23 cellular contexts compared by ENCODE assay signal in the genomic region with DNA sequence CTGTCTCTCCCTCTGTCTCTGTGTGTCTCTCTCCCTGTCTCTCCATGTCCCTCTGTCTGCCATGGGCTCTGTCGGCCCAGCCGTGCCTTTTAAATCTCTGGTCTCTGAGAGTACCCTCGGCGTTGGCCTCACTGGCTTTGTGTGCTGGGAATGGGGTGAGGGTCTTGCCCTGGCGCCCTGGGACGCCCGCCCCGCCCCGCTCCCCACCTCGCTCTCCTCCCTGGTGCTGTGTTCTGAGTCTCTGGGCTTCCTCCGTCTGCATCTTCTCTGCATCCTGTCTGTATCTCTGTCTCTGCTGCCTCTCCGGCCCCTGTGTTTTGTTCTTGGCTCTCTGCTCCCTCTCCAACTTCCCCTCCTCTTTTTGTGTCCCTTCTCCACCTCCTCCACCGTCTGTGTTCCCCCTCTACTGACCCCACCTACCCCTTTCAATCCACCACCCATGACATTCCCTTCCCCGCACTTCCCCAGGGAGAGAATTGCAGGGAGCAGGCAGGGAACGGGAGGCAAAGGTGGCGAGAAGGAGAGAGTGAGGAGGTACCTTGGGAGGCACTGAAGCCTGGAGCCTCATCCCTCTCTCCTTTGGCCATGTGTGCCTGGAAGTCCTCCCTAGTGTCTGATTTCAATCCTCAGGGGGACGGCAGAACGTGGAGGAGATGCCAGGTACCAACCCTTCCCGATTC. TPM values are rescaled to one million over a fixed set of nuclear protein-coding genes. Genes with fewer than 3 reads are reported as not detected.
"Had no signal": no experiment of that assay in that cellular context is flagged by ENCODE, and none has a peak within 500 bp of the region (broad histone marks: within the 10 kb centered on the region; RNA-seq: fewer than 3 reads in every experiment).

No MANE protein-coding gene starts in this region.

- H3K36me3 ChIP-seq: esophagus muscularis mucosa, gastroesophageal sphincter, prostate gland, tibial nerve, vagina had no signal

- H3K4me1 ChIP-seq: prostate gland had no signal

- H3K9me3 ChIP-seq: esophagus muscularis mucosa, gastroesophageal sphincter, prostate gland, tibial nerve, vagina had no signal

- H3K27ac ChIP-seq: coronary artery, esophagus muscularis mucosa, gastroesophageal sphincter, prostate gland, skin epidermis, tibial nerve, vagina had no signal

- ATAC-seq: activated CD4-positive, CD25-positive, alpha-beta regulatory T cell treated with anti-CD3 and anti-CD28 coated beads, Interleukin-2, amount 50 U/mL, for 24 hours; activated CD8-positive, alpha-beta T cell treated with anti-CD3 and anti-CD28 coated beads, Interleukin-2, amount 10 ng/mL, durations not matched to agents 7 days and 5 days; gastroesophageal sphincter; naive thymus-derived CD8-positive, alpha-beta T cell; right cardiac atrium; stimulated activated naive CD8-positive, alpha-beta T cell treated with anti-CD3 and anti-CD28 coated beads, Interleukin-15, Interleukin-2, amounts not matched to agents 100 U/mL and 50 U/mL, for 24 hours; T-cell had no signal

- H3K9me3 Mint-ChIP-seq: activated CD4-positive, alpha-beta T cell treated with anti-CD3 and anti-CD28 coated beads, Interleukin-2, amount 10 ng/mL, durations not matched to agents 7 days and 5 days; activated naive CD8-positive, alpha-beta T cell treated with anti-CD3 and anti-CD28 coated beads, Interleukin-2, amount 10 ng/mL, durations not matched to agents 7 days and 5 days; activated T-cell treated with anti-CD3 and anti-CD28 coated beads, Interleukin-2, amount 50 U/mL, for 24 hours; activated T-helper 2 cell treated with anti-CD3 and anti-CD28 coated beads, Interferon-gamma antibody, Interleukin-2, Interleukin-4, amounts not matched to agents 10 μg/mL and 5 μg/mL and 100 μg/mL, durations not matched to agents 14 hours and 24 hours and 36 hours; naive thymus-derived CD8-positive, alpha-beta T cell; T-cell had no signal

- H3K36me3 Mint-ChIP-seq: activated naive CD8-positive, alpha-beta T cell treated with anti-CD3 and anti-CD28 coated beads, Interleukin-2, amount 10 ng/mL, durations not matched to agents 7 days and 5 days; T-cell had no signal

- H3K4me3 ChIP-seq: coronary artery, esophagus muscularis mucosa, gastroesophageal sphincter, prostate gland, skin epidermis, tibial nerve, vagina had no signal

- H3K4me3 Mint-ChIP-seq: activated CD4-positive, alpha-beta T cell treated with anti-CD3 and anti-CD28 coated beads, Interleukin-2, amount 10 ng/mL, durations not matched to agents 7 days and 5 days; activated CD8-positive, alpha-beta T cell treated with anti-CD3 and anti-CD28 coated beads, Interleukin-2, amount 10 ng/mL, durations not matched to agents 7 days and 5 days; activated naive CD8-positive, alpha-beta T cell treated with anti-CD3 and anti-CD28 coated beads, Interleukin-2, amount 10 ng/mL, durations not matched to agents 7 days and 5 days; activated T-cell treated with anti-CD3 and anti-CD28 coated beads, Interleukin-2, amount 50 U/mL, for 24 hours had no signal

- H3K27ac Mint-ChIP-seq: activated CD4-positive, alpha-beta T cell treated with anti-CD3 and anti-CD28 coated beads, Interleukin-2, amount 10 ng/mL, durations not matched to agents 7 days and 5 days; activated CD8-positive, alpha-beta T cell treated with anti-CD3 and anti-CD28 coated beads, Interleukin-2, amount 10 ng/mL, durations not matched to agents 7 days and 5 days; activated naive CD8-positive, alpha-beta T cell treated with anti-CD3 and anti-CD28 coated beads, Interleukin-2, amount 10 ng/mL, durations not matched to agents 7 days and 5 days; activated T-cell treated with anti-CD3 and anti-CD28 coated beads, Interleukin-2, amount 50 U/mL, for 24 hours; activated T-helper 2 cell treated with anti-CD3 and anti-CD28 coated beads, Interferon-gamma antibody, Interleukin-2, Interleukin-4, amounts not matched to agents 10 μg/mL and 5 μg/mL and 100 μg/mL, durations not matched to agents 14 hours and 24 hours and 36 hours had no signal

- DNase-seq: activated CD4-positive, alpha-beta T cell treated with anti-CD3 and anti-CD28 coated beads, Interleukin-2, amount 10 ng/mL, durations not matched to agents 7 days and 5 days; activated CD8-positive, alpha-beta T cell treated with anti-CD3 and anti-CD28 coated beads, Interleukin-2, amount 10 ng/mL, durations not matched to agents 7 days and 5 days; activated naive CD4-positive, alpha-beta T cell treated with Interleukin-2 at 50 U/mL for 16 hours; activated naive CD8-positive, alpha-beta T cell treated with anti-CD3 and anti-CD28 coated beads, Interleukin-2, amount 10 ng/mL, durations not matched to agents 7 days and 5 days; activated T-cell treated with anti-CD3 and anti-CD28 coated beads, Interleukin-2, amount 50 U/mL, for 24 hours; amygdala; effector CD4-positive, alpha-beta T cell; mesenchymal stem cell; naive thymus-derived CD8-positive, alpha-beta T cell; right cardiac atrium; stimulated activated naive CD8-positive, alpha-beta T cell treated with anti-CD3 and anti-CD28 coated beads, Interleukin-15, Interleukin-2, amounts not matched to agents 100 U/mL and 50 U/mL, for 24 hours; substantia nigra; T-cell; T1000 had no signal

RNA-seq across cellular contexts. Expression of a gene that starts 4.0 kb away (rescaled TPM):
- total RNA-seq: activated CD4-positive, alpha-beta T cell treated with anti-CD3 and anti-CD28 coated beads, Interleukin-2, amount 10 ng/mL, durations not matched to agents 7 days and 5 days; activated CD8-positive, alpha-beta T cell treated with anti-CD3 and anti-CD28 coated beads, Interleukin-2, amount 10 ng/mL, durations not matched to agents 7 days and 5 days; naive thymus-derived CD8-positive, alpha-beta T cell had no signal
- polyA plus RNA-seq: naive thymus-derived CD8-positive, alpha-beta T cell had no signal

RNA-seq across cellular contexts. Expression of a gene that starts 48.4 kb away (rescaled TPM):
- total RNA-seq: activated CD4-positive, alpha-beta T cell treated with anti-CD3 and anti-CD28 coated beads, Interleukin-2, amount 10 ng/mL, durations not matched to agents 7 days and 5 days; activated T-helper 2 cell treated with anti-CD3 and anti-CD28 coated beads, Interferon-gamma antibody, Interleukin-2, Interleukin-4, amounts not matched to agents 10 μg/mL and 5 μg/mL and 100 μg/mL, durations not matched to agents 14 hours and 24 hours and 36 hours; T-cell; tibial nerve had no signal
